ENCODE assay signal across 7 cellular contexts in the genomic region with DNA sequence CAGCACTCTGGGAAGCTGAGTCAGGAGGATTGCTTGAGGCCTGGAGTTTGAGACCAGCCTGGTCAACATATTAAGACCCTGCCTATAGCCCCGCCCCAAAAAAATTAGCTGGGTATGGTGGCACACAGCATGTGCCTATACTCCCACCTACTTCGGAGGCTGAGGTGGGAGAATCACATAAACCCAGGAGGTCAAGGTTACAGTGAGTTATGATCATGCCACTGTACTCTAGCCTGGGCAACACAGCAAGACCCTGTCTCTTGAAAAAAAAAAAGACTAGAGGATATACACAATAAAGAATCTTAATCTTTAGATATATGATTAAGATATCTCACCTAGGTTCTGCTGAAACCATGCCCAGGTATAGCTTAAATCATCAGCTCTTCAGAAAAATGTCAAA.
"Had no signal": no experiment of that assay in that cellular context is flagged by ENCODE, and none has a peak within 500 bp of the region (broad histone marks: within the 10 kb centered on the region; RNA-seq: fewer than 3 reads in every experiment).

No MANE protein-coding gene starts in this region.

- FAIRE-seq: GM12878, GM12891, GM12892, GM18507, GM19239 had no signal

- H3K4me3 ChIP-seq: GM12878 had no signal

- DNase-seq: GDM1, GF-D8 had no signal

- ATAC-seq: GM12878 had no signal
